In the genomic region with DNA sequence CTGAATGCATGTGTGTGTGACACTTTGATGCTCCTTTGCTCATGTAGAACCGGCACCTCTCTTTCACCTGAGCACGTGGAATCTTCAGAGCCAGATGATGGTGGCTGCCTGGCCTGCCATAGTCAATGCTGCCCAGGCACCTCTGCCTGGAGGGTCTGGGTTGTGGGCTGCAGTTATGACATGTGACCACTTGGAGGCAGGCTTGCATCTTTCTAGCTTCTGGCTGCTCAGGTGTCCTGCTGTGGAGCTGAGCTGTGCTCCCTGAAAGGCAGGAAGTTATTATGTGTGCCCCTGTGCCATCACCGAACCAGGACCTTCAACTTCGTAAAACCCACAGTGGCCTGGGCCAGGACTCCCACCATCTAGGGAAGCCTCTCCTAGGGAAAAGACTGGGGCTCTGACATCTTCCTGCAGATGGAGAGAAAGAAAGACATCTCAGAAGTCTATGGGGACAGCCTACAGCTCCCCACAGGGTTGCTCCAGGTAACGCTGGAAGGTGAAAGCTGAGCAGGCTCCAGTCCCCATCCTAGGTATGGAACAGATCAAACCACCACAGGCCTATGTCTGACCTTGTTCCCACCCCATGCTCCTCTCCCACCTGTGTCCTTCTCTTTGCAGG, we compare ENCODE assay signal across 1 cellular context.
TF ChIP-seq lines count a peak whose summit lies in the region.

No MANE protein-coding gene starts in this region.

TF ChIP-seq in WTC11, 78 proteins besides CTCF, POLR2A, EP300 and RAD21 (continued from another document):
- TF ChIP-seq, protein P1, sequence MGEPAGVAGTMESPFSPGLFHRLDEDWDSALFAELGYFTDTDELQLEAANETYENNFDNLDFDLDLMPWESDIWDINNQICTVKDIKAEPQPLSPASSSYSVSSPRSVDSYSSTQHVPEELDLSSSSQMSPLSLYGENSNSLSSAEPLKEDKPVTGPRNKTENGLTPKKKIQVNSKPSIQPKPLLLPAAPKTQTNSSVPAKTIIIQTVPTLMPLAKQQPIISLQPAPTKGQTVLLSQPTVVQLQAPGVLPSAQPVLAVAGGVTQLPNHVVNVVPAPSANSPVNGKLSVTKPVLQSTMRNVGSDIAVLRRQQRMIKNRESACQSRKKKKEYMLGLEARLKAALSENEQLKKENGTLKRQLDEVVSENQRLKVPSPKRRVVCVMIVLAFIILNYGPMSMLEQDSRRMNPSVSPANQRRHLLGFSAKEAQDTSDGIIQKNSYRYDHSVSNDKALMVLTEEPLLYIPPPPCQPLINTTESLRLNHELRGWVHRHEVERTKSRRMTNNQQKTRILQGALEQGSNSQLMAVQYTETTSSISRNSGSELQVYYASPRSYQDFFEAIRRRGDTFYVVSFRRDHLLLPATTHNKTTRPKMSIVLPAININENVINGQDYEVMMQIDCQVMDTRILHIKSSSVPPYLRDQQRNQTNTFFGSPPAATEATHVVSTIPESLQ (CRISPR knock-in tag; IDR thresholded peaks at IDR 0.05): no peak
- TF ChIP-seq HMGA2 (CRISPR knock-in tag; IDR thresholded peaks at IDR 0.05): no peak
- TF ChIP-seq JAZF1 (CRISPR knock-in tag; IDR thresholded peaks at IDR 0.05): no peak
- TF ChIP-seq, protein P2, sequence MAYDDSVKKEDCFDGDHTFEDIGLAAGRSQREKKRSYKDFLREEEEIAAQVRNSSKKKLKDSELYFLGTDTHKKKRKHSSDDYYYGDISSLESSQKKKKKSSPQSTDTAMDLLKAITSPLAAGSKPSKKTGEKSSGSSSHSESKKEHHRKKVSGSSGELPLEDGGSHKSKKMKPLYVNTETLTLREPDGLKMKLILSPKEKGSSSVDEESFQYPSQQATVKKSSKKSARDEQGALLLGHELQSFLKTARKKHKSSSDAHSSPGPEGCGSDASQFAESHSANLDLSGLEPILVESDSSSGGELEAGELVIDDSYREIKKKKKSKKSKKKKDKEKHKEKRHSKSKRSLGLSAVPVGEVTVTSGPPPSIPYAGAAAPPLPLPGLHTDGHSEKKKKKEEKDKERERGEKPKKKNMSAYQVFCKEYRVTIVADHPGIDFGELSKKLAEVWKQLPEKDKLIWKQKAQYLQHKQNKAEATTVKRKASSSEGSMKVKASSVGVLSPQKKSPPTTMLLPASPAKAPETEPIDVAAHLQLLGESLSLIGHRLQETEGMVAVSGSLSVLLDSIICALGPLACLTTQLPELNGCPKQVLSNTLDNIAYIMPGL (CRISPR knock-in tag; IDR thresholded peaks at IDR 0.05): no peak
- TF ChIP-seq IRF2 (CRISPR knock-in tag; IDR thresholded peaks at IDR 0.05; ENCODE audit: borderline replicate concordance, low read depth): no peak
- no peak for TF ChIP-seq EMX1 (CRISPR knock-in tag; IDR thresholded peaks at IDR 0.05)
- no peak for TF ChIP-seq ZNF396 (CRISPR knock-in tag; IDR thresholded peaks at IDR 0.05; ENCODE audit: borderline replicate concordance)
- no peak for TF ChIP-seq RORB (CRISPR knock-in tag; IDR thresholded peaks at IDR 0.05)
- TF ChIP-seq GABPB1 (CRISPR knock-in tag; IDR thresholded peaks at IDR 0.05): peak; percentile 49
- TF ChIP-seq, protein P3, sequence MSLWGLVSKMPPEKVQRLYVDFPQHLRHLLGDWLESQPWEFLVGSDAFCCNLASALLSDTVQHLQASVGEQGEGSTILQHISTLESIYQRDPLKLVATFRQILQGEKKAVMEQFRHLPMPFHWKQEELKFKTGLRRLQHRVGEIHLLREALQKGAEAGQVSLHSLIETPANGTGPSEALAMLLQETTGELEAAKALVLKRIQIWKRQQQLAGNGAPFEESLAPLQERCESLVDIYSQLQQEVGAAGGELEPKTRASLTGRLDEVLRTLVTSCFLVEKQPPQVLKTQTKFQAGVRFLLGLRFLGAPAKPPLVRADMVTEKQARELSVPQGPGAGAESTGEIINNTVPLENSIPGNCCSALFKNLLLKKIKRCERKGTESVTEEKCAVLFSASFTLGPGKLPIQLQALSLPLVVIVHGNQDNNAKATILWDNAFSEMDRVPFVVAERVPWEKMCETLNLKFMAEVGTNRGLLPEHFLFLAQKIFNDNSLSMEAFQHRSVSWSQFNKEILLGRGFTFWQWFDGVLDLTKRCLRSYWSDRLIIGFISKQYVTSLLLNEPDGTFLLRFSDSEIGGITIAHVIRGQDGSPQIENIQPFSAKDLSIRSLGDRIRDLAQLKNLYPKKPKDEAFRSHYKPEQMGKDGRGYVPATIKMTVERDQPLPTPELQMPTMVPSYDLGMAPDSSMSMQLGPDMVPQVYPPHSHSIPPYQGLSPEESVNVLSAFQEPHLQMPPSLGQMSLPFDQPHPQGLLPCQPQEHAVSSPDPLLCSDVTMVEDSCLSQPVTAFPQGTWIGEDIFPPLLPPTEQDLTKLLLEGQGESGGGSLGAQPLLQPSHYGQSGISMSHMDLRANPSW (CRISPR knock-in tag; conservative IDR thresholded peaks at IDR 0.05; ENCODE audit: low read depth): no peak
- peak; percentile 66 for TF ChIP-seq ZNF263 (CRISPR knock-in tag; IDR thresholded peaks at IDR 0.05; ENCODE audit: low read depth)
- TF ChIP-seq, protein P4, sequence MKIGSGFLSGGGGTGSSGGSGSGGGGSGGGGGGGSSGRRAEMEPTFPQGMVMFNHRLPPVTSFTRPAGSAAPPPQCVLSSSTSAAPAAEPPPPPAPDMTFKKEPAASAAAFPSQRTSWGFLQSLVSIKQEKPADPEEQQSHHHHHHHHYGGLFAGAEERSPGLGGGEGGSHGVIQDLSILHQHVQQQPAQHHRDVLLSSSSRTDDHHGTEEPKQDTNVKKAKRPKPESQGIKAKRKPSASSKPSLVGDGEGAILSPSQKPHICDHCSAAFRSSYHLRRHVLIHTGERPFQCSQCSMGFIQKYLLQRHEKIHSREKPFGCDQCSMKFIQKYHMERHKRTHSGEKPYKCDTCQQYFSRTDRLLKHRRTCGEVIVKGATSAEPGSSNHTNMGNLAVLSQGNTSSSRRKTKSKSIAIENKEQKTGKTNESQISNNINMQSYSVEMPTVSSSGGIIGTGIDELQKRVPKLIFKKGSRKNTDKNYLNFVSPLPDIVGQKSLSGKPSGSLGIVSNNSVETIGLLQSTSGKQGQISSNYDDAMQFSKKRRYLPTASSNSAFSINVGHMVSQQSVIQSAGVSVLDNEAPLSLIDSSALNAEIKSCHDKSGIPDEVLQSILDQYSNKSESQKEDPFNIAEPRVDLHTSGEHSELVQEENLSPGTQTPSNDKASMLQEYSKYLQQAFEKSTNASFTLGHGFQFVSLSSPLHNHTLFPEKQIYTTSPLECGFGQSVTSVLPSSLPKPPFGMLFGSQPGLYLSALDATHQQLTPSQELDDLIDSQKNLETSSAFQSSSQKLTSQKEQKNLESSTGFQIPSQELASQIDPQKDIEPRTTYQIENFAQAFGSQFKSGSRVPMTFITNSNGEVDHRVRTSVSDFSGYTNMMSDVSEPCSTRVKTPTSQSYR (CRISPR knock-in tag; IDR thresholded peaks at IDR 0.05): no peak
- no peak for TF ChIP-seq TEAD4 (CRISPR knock-in tag; IDR thresholded peaks at IDR 0.05)
- TF ChIP-seq FOXK1 (CRISPR knock-in tag; IDR thresholded peaks at IDR 0.05): no peak
